ENCODE assay signal across 13 cellular contexts in the genomic region with DNA sequence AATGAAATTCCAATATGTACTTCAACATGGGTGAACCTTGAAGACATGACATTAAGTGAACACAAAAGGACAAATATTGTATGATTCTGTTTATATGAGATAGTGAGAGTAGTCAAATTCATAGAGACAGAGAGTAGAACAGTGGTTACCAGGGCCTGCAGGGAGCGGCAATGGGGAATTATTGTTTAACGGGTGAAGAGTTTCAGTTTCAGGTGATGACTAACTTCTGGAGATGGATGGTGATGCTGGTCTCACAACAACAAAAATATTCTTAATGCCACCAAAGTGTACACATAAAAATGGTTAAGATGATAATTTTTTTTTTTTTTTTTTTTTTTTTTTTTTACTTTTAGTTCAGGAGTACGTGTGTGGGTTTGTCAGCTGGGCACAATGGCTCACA.
DNase-seq lines count a peak whose midpoint lies in the region; ATAC-seq and TF ChIP-seq lines count a peak whose summit lies in the region.
"Had no signal": no experiment of that assay in that cellular context is flagged by ENCODE, and none has a peak within 500 bp of the region (broad histone marks: within the 10 kb centered on the region; RNA-seq: fewer than 3 reads in every experiment).

No MANE protein-coding gene starts in this region.

- peak overlapping the region; percentile 83 for H3K27ac Mint-ChIP-seq in T-helper 2 cell treated with Interferon-gamma antibody and Interleukin-4, amounts not matched to agents 5 μg/mL and 100 μg/mL, for 36 hours

- no peaks in the 10 kb centered on the region for H3K36me3 ChIP-seq in right atrium auricular region

- no peak overlapping the region for H3K27ac ChIP-seq in right atrium auricular region
- H3K27ac ChIP-seq: HL-60 had no signal

- H3K4me1 ChIP-seq in right atrium auricular region: no peaks in the 10 kb centered on the region

- H3K27me3 Mint-ChIP-seq in T-helper 2 cell treated with Interferon-gamma antibody and Interleukin-4, amounts not matched to agents 5 μg/mL and 100 μg/mL, for 36 hours (ENCODE audit: low read depth): peaks cover 2% of the 10 kb centered on the region

- peaks cover 0 to 3% of the 10 kb centered on the region in 2 donors for H3K9me3 ChIP-seq in right atrium auricular region

- H3K4me3 Mint-ChIP-seq in T-helper 2 cell treated with Interferon-gamma antibody and Interleukin-4, amounts not matched to agents 5 μg/mL and 100 μg/mL, for 36 hours: peak overlapping the region; percentile 52

- peaks cover 28% of the 10 kb centered on the region for H3K9me3 Mint-ChIP-seq in T-helper 2 cell treated with Interferon-gamma antibody and Interleukin-4, amounts not matched to agents 5 μg/mL and 100 μg/mL, for 36 hours

- peak; percentile 98 for ATAC-seq in GM18511 (IDR thresholded peaks at IDR 0.05; ENCODE audit: unreplicated experiment)
- peak; percentile 99 for ATAC-seq in GM19455 (IDR thresholded peaks at IDR 0.05; ENCODE audit: unreplicated experiment)
- peak; percentile 98 for ATAC-seq in HG02981 (IDR thresholded peaks at IDR 0.05; ENCODE audit: unreplicated experiment)

- peaks cover 5% of the 10 kb centered on the region for H3K36me3 Mint-ChIP-seq in T-helper 2 cell treated with Interferon-gamma antibody and Interleukin-4, amounts not matched to agents 5 μg/mL and 100 μg/mL, for 36 hours (ENCODE audit: low read depth)

- peaks cover 32% of the 10 kb centered on the region for H3K4me1 Mint-ChIP-seq in T-helper 2 cell treated with Interferon-gamma antibody and Interleukin-4, amounts not matched to agents 5 μg/mL and 100 μg/mL, for 36 hours (ENCODE audit: low read depth)

- H3K4me3 ChIP-seq in right atrium auricular region: no peak overlapping the region

- DNase-seq in T-helper 2 cell treated with Interferon-gamma antibody and Interleukin-4, amounts not matched to agents 5 μg/mL and 100 μg/mL, for 36 hours (ENCODE audit: low spot score): peak; percentile 70
- DNase-seq in NCI-H2196 treated with DMSO at 0.1 percent for 48 hours (lab: John Stamatoyannopoulos, UW; ENCODE audit: unreplicated experiment): no peak
- no peak for DNase-seq in right atrium auricular region (ENCODE audit: low spot score)
- DNase-seq in NCI-H2029 treated with DMSO at 0.1 percent for 48 hours (lab: John Stamatoyannopoulos, UW): no peak
- no peak for DNase-seq in C1 segment of cervical spinal cord (lab: John Stamatoyannopoulos, UW)
- DNase-seq: activated naive CD4-positive, alpha-beta T cell treated with Interleukin-2 at 50 U/mL for 16 hours; DMS153; effector CD8-positive, alpha-beta T cell; NCI-H1694 treated with DMSO at 0.1 percent for 48 hours had no signal

- no peak for TF ChIP-seq CTCF in right atrium auricular region (IDR thresholded peaks at IDR 0.05)

- H3K27me3 ChIP-seq in right atrium auricular region: no peaks in the 10 kb centered on the region
